In the genomic region with DNA sequence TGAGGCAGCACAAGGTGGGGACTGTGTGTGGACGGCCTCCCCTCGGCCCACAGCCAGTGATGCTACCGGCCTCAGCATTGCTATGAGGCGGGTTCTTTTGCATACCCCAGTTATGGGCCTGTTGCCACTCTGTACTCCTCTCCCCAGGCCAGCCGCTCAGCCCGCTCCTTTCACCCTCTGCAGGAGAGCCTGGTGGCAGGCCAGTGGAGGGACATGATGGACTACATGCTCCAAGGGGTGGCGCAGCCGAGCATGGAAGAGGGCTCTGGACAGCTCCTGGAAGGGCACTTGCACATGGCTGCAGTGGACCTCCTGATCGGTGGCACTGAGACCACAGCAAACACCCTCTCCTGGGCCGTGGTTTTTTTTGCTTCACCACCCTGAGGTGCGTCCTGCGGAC, we compare ENCODE assay signal across 3 cellular contexts. TPM values are rescaled to one million over a fixed set of nuclear protein-coding genes. Genes with fewer than 3 reads are reported as not detected.
"Had no signal": no experiment of that assay in that cellular context is flagged by ENCODE, and none has a peak within 500 bp of the region (broad histone marks: within the 10 kb centered on the region; RNA-seq: fewer than 3 reads in every experiment).

No MANE protein-coding gene starts in this region.

RNA-seq across cellular contexts. Expression of a gene that starts 31.1 kb away (rescaled TPM):
- total RNA-seq: IMR-90, PC-3, SK-MEL-5 had no signal
